8 cellular contexts compared by ENCODE assay signal in genomic region chr11:63974259-63975143, GRCh38. TPM values are rescaled to one million over a fixed set of nuclear protein-coding genes. Genes with fewer than 3 reads are reported as not detected.
DNase-seq lines count a peak whose midpoint lies in the region; ATAC-seq, FAIRE-seq and TF ChIP-seq lines count a peak whose summit lies in the region.

COX8A (plus strand) TSS chr11:63974620; CDS start chr11:63974681, 61 bp downstream.

- peak; percentile 84 for TF ChIP-seq POLR2A in H54 (IDR thresholded peaks at IDR 0.05; ENCODE audit: low read depth, low read length)
- peak; percentile 93 for TF ChIP-seq POLR2A in Raji (IDR thresholded peaks at IDR 0.05; ENCODE audit: insufficient read depth, low read depth, low read length)

- H4K20me1 ChIP-seq in Loucy (ENCODE audit: insufficient read depth, low read length, poor library complexity, severe bottlenecking) = peaks cover 16% of the 10 kb centered on the region

- no peaks in the 10 kb centered on the region for H3K27me3 ChIP-seq in Loucy (ENCODE audit: insufficient read depth, low read length, poor library complexity, severe bottlenecking)

- H3K27me3 Mint-ChIP-seq in naive thymus-derived CD8-positive, alpha-beta T cell = peaks cover 0 to 2% (median 0%) of the 10 kb centered on the region in 5 donors

- no peaks in the 10 kb centered on the region for H3F3A ChIP-seq in Loucy (ENCODE audit: low read depth)

- H3K4me3 ChIP-seq in Loucy (ENCODE audit: low read length, poor library complexity, severe bottlenecking) (peak within 1 kb of the TSS; percentile 83), fibroblast of mammary gland (ENCODE audit: control insufficient read depth, low read depth, low read length) (peak within 1 kb of the TSS; percentile 91)

- peak within 1 kb of the TSS; percentile 94 to 100 (median 99) for H3K27ac Mint-ChIP-seq in naive thymus-derived CD8-positive, alpha-beta T cell

- peaks cover 17 to 37% (median 28%) of the 10 kb centered on the region in 4 donors for H3K4me1 Mint-ChIP-seq in naive thymus-derived CD8-positive, alpha-beta T cell

- peaks cover 51% of the 10 kb centered on the region for H3K79me2 ChIP-seq in Loucy (ENCODE audit: insufficient read depth, low read length)

- peak; percentile 100 for DNase-seq in ELF-1 (ENCODE audit: low read depth, low spot score)
- peak; percentile 93 for DNase-seq in H54 (ENCODE audit: insufficient read length, low spot score)
- peak; percentile 90 for DNase-seq in activated T-helper 9 cell treated with anti-CD3 and anti-CD28 coated beads, Interleukin-2, amount 50 U/mL, for 16 hours (ENCODE audit: low read depth)
- DNase-seq in fibroblast of mammary gland (ENCODE audit: low read depth) = peak; percentile 100
- peak; percentile 76 to 98 (median 96) for DNase-seq in naive thymus-derived CD8-positive, alpha-beta T cell
- peak; percentile 80 to 96 (median 93) for DNase-seq in stimulated activated naive CD4-positive, alpha-beta T cell (lab: John Stamatoyannopoulos, UW)

- FAIRE-seq in H54 (lab: Jason Lieb, UNC) = peak; percentile 84

- H3K9ac ChIP-seq in Loucy (ENCODE audit: low read depth, low read length, poor library complexity, severe bottlenecking) = peak within 1 kb of the TSS; percentile 90

- H2AFZ ChIP-seq in Loucy (ENCODE audit: low read length) = peak within 1 kb of the TSS; percentile 77

- H3K9me3 ChIP-seq in Loucy (ENCODE audit: insufficient read depth, low read depth, low read length) = no peaks in the 10 kb centered on the region

- no peaks in the 10 kb centered on the region for H3K9me2 ChIP-seq in Loucy (replicated peaks; ENCODE audit: low read depth, low read length)

- H3K36me3 Mint-ChIP-seq in naive thymus-derived CD8-positive, alpha-beta T cell = peaks cover 0 to 9% (median 3%) of the 10 kb centered on the region in 3 donors

- peak within 1 kb of the TSS; percentile 98 for H3K4me2 ChIP-seq in Loucy (ENCODE audit: low read depth, low read length, poor library complexity, severe bottlenecking)

- TF ChIP-seq CTCF in Loucy (conservative IDR thresholded peaks at IDR 0.05; ENCODE audit: low read length) = no peak
- TF ChIP-seq CTCF in fibroblast of mammary gland (conservative IDR thresholded peaks at IDR 0.05; ENCODE audit: control insufficient read depth, insufficient read depth, low read depth, low read length) = no peak

- H3K9me3 Mint-ChIP-seq in naive thymus-derived CD8-positive, alpha-beta T cell = no peaks in the 10 kb centered on the region

- peak within 1 kb of the TSS; percentile 98 to 100 (median 99) for H3K4me3 Mint-ChIP-seq in naive thymus-derived CD8-positive, alpha-beta T cell

- H3K36me3 ChIP-seq in Loucy (ENCODE audit: insufficient read depth, low read length) = no peaks in the 10 kb centered on the region

- POLR2A ChIA-PET in naive thymus-derived CD8-positive, alpha-beta T cell (lab: Charles Lee) = interaction anchor here (0.6 to 1.7 kb wide), 7 partner anchors 11 to 1143 kb away, joined by 3 to 15 read pairs (median 4); partner anchors contain the start of genes NAA40, OTUB1, PPP1R14B and STX5

- peaks cover 35% of the 10 kb centered on the region for H3K4me1 ChIP-seq in Loucy (ENCODE audit: insufficient read depth, low read length, poor library complexity, severe bottlenecking)

- peak; percentile 98 to 99 for ATAC-seq in naive thymus-derived CD8-positive, alpha-beta T cell

RNA-seq across cellular contexts. Expression of gene COX8A, which starts in this region (rescaled TPM):
- 10 to 100 TPM; 94.9 to 95.2 TPM for total RNA-seq in naive thymus-derived CD8-positive, alpha-beta T cell
- 100 to 1,000 TPM; 319 to 428 (median 392) TPM for polyA plus RNA-seq in naive thymus-derived CD8-positive, alpha-beta T cell

Comparison
In these comparisons a context has a peak if more than half of its experiments do, and no peak if none do; other contexts are left out.
1. Peak in every context shown above with its lines: DNase-seq, ATAC-seq and H3K4me3 ChIP-seq.